ENCODE assay signal across 1 cellular context in genomic region chr17:50425682-50426471, GRCh38.
TF ChIP-seq lines count a peak whose summit lies in the region.

Gene ACSF2 (plus strand): TSS chr17:50426218. CDS start chr17:50426262, 44 bp downstream.

TF ChIP-seq in GM12878, 131 proteins besides CTCF, POLR2A, EP300 and RAD21 (continued from another document):
- TF ChIP-seq MAX (IDR thresholded peaks at IDR 0.05; ENCODE audit: low read depth, low read length) (no peak), ZBTB40 (IDR thresholded peaks at IDR 0.05; ENCODE audit: borderline replicate concordance) (no peak), SMARCA5 (IDR thresholded peaks at IDR 0.05) (no peak), EZH2 (IDR thresholded peaks at IDR 0.05; ENCODE audit: borderline replicate concordance, control insufficient read depth, low read depth, low read length) (no peak), GATAD2B (conservative IDR thresholded peaks at IDR 0.05; ENCODE audit: low read depth) (no peak), CBX3 (IDR thresholded peaks at IDR 0.05; ENCODE audit: borderline replicate concordance, low read depth) (no peak), FOXK2 (IDR thresholded peaks at IDR 0.05) (no peak), KAT2A (conservative IDR thresholded peaks at IDR 0.05; ENCODE audit: control insufficient read depth, low read depth, low read length) (no peak), RBBP5 (conservative IDR thresholded peaks at IDR 0.05) (no peak), DPF2 (IDR thresholded peaks at IDR 0.05) (peak; percentile 35; the same call in 1 of the 2 replicates), TCF7 (IDR thresholded peaks at IDR 0.05; ENCODE audit: borderline replicate concordance) (no peak), PKNOX1 (IDR thresholded peaks at IDR 0.05) (no peak), ZNF24 (IDR thresholded peaks at IDR 0.05) (no peak), NRF1 (conservative IDR thresholded peaks at IDR 0.05; ENCODE audit: low read depth, low read length) (no peak), SREBF1 (IDR thresholded peaks at IDR 0.05; ENCODE audit: low read length) (no peak), HSF1 (IDR thresholded peaks at IDR 0.05; ENCODE audit: low read depth, low read length) (no peak), MTA2 (IDR thresholded peaks at IDR 0.05; ENCODE audit: low read depth) (no peak), YBX1 (IDR thresholded peaks at IDR 0.05) (no peak), CREM (IDR thresholded peaks at IDR 0.05; ENCODE audit: low read depth) (no peak), SREBF2 (IDR thresholded peaks at IDR 0.05; ENCODE audit: low read length) (no peak), CHD1 (IDR thresholded peaks at IDR 0.05; ENCODE audit: low read depth, low read length) (no peak), POU2F2 (IDR thresholded peaks at IDR 0.05; ENCODE audit: borderline replicate concordance, low read depth, low read length) (no peak), REST (IDR thresholded peaks at IDR 0.05; ENCODE audit: low read depth, low read length) (no peak), SMAD1 (IDR thresholded peaks at IDR 0.05; ENCODE audit: low read depth, partially characterized antibody) (peak; percentile 57), STAT3 (IDR thresholded peaks at IDR 0.05; ENCODE audit: low read depth, low read length) (no peak), RUNX3 (IDR thresholded peaks at IDR 0.05; ENCODE audit: low read length) (no peak), USF1 (IDR thresholded peaks at IDR 0.05; ENCODE audit: borderline replicate concordance, extremely low read length, insufficient read depth, low read depth, low read length) (peak; percentile 86), CEBPB (IDR thresholded peaks at IDR 0.05; ENCODE audit: borderline replicate concordance in 1 of 2, low read depth in 2 of 2, low read length in 2 of 2) (no peak)
